In the genomic region with DNA sequence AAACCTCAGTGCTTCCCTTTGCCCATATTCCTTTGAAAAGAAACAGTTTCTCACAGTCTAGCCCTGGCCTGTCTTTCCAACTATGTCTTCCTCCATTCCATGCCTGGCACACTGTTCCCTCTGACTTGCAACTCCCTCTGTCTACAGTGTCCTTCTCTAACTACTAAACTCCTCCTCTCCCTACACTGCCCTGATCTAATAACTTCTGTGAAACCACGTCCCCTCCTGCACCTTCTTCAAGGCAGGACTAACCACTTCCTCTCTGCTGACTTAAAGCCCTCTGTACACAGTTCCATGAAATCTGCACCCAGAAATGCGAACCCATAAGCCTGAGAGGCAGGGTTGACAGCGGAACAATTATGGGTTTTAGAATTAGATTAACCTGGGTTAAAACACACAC, we compare ENCODE assay signal across 8 cellular contexts.
DNase-seq lines count a peak whose midpoint lies in the region; ATAC-seq and TF ChIP-seq lines count a peak whose summit lies in the region.

No MANE protein-coding gene starts in this region.

- no peaks in the 10 kb centered on the region for H3K9me3 ChIP-seq in OCI-LY3 (ENCODE audit: insufficient read depth, low read length)
- no peaks in the 10 kb centered on the region for H3K9me3 ChIP-seq in ovary

- DNase-seq in activated naive CD4-positive, alpha-beta T cell treated with Interleukin-2 at 50 U/mL for 16 hours = peak; percentile 10
- no peak for DNase-seq in activated naive CD4-positive, alpha-beta T cell (lab: John Stamatoyannopoulos, UW)
- no peak for DNase-seq in ovary
- no peak for DNase-seq in osteocyte (ENCODE audit: extremely low spot score, unreplicated experiment)
- no peak for DNase-seq in NCI-H187 (lab: John Stamatoyannopoulos, UW)

- no peaks in the 10 kb centered on the region for H3K27me3 Mint-ChIP-seq in dendritic cell treated with granulocyte-macrophage colony-stimulating factor and Interleukin-4, amounts not matched to agents 40 ng/mL and 50 ng/mL, for 4 days
- peaks cover 16% of the 10 kb centered on the region for H3K27me3 Mint-ChIP-seq in osteocyte (ENCODE audit: unreplicated experiment)

- H3K36me3 Mint-ChIP-seq in dendritic cell treated with granulocyte-macrophage colony-stimulating factor and Interleukin-4, amounts not matched to agents 40 ng/mL and 50 ng/mL, for 4 days (ENCODE audit: low read depth) = no peaks in the 10 kb centered on the region
- H3K36me3 Mint-ChIP-seq in osteocyte (ENCODE audit: unreplicated experiment) = no peaks in the 10 kb centered on the region

- WGBS in ovary, 3 donors = 53 to 88% (median 84%) methylated on average over 3 of the region's 3 CpGs

- TF ChIP-seq CTCF in OCI-LY3 (IDR thresholded peaks at IDR 0.05; ENCODE audit: low read depth, low read length) (no peak), ovary (IDR thresholded peaks at IDR 0.05) (no peak), osteocyte (IDR thresholded peaks at IDR 0.05) (no peak)

- no peaks in the 10 kb centered on the region for H3K36me3 ChIP-seq in OCI-LY3 (replicated peaks; ENCODE audit: low read depth, low read length)
- H3K36me3 ChIP-seq in ovary = no peaks in the 10 kb centered on the region

- no peaks in the 10 kb centered on the region for H3K9me3 Mint-ChIP-seq in dendritic cell treated with granulocyte-macrophage colony-stimulating factor and Interleukin-4, amounts not matched to agents 40 ng/mL and 50 ng/mL, for 4 days
- H3K9me3 Mint-ChIP-seq in osteocyte (ENCODE audit: unreplicated experiment) = peaks cover 5% of the 10 kb centered on the region

- no peaks in the 10 kb centered on the region for H3K79me2 ChIP-seq in OCI-LY3 (ENCODE audit: low read length)

- peak; percentile 91 for ATAC-seq in HG02852 (IDR thresholded peaks at IDR 0.05; ENCODE audit: unreplicated experiment)

- peak overlapping the region; percentile 70 for H3K4me2 ChIP-seq in OCI-LY3 (ENCODE audit: low read length)

- TF ChIP-seq EP300 in ovary (IDR thresholded peaks at IDR 0.05) = no peak

- H3K4me3 Mint-ChIP-seq in dendritic cell treated with granulocyte-macrophage colony-stimulating factor and Interleukin-4, amounts not matched to agents 40 ng/mL and 50 ng/mL, for 4 days = no peak overlapping the region
- no peak overlapping the region for H3K4me3 Mint-ChIP-seq in osteocyte (ENCODE audit: unreplicated experiment)

- H3K9ac ChIP-seq in OCI-LY3 (ENCODE audit: low read length) = peak overlapping the region; percentile 64

- peaks cover 95% of the 10 kb centered on the region for H3K4me1 Mint-ChIP-seq in dendritic cell treated with granulocyte-macrophage colony-stimulating factor and Interleukin-4, amounts not matched to agents 40 ng/mL and 50 ng/mL, for 4 days (ENCODE audit: low read depth)
- H3K4me1 Mint-ChIP-seq in osteocyte (ENCODE audit: unreplicated experiment) = no peaks in the 10 kb centered on the region

- intact Hi-C loops in dendritic cell treated with granulocyte-macrophage colony-stimulating factor and Interleukin-4, amounts not matched to agents 40 ng/mL and 50 ng/mL, for 4 days (cut with micrococcal nuclease) = loop anchor here (5.0 kb wide), 1 partner anchor 63 kb away; a partner anchor contains a TSS
- intact Hi-C loops in ovary (cut with DNase I) = no loop called here

- peak overlapping the region; percentile 22 for H3K4me3 ChIP-seq in OCI-LY3 (ENCODE audit: low read length)
- no peak overlapping the region for H3K4me3 ChIP-seq in ovary

- H2AFZ ChIP-seq in OCI-LY3 (ENCODE audit: low read depth, low read length) = peak overlapping the region; percentile 53

- H3K27me3 ChIP-seq in OCI-LY3 (ENCODE audit: low read depth, low read length) = no peaks in the 10 kb centered on the region
- H3K27me3 ChIP-seq in ovary = no peaks in the 10 kb centered on the region

- H3K4me1 ChIP-seq in OCI-LY3 (ENCODE audit: low read length) (peaks cover 71% of the 10 kb centered on the region), ovary (ENCODE audit: insufficient read depth) (peaks cover 1% of the 10 kb centered on the region)

- H4K20me1 ChIP-seq in OCI-LY3 (ENCODE audit: insufficient read depth, low read length) = no peaks in the 10 kb centered on the region

- peak overlapping the region; percentile 78 for H3K27ac ChIP-seq in OCI-LY3 (ENCODE audit: low read length)
- no peak overlapping the region for H3K27ac ChIP-seq in ovary

- no peak for TF ChIP-seq POLR2A in ovary (IDR thresholded peaks at IDR 0.05)

- peak overlapping the region; percentile 88 for H3K27ac Mint-ChIP-seq in dendritic cell treated with granulocyte-macrophage colony-stimulating factor and Interleukin-4, amounts not matched to agents 40 ng/mL and 50 ng/mL, for 4 days
- no peak overlapping the region for H3K27ac Mint-ChIP-seq in osteocyte (ENCODE audit: unreplicated experiment)
